ENCODE assay signal across 8 cellular contexts in the genomic region with DNA sequence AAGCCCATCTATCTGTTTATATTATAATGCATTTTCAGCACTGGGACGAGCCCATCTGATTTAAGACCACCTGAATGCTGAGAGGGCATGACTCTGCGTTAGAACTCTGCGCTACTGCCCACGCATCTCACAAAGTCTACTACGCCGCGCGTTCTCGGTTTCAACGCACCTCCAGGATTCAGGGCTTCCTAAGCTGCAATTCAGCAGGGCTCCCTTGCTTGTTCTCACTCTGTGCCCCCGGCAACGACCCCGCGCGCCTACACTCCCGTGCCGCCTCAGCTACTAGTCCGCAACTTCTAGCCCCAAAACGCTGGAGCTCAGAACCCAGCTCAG. TPM values are rescaled to one million over a fixed set of nuclear protein-coding genes. Genes with fewer than 3 reads are reported as not detected.
DNase-seq lines count a peak whose midpoint lies in the region; ATAC-seq, FAIRE-seq and TF ChIP-seq lines count a peak whose summit lies in the region.

No MANE protein-coding gene starts in this region.

- WGBS in GM12878 (ENCODE audit: insufficient coverage, insufficient replicate concordance, low lambda C conversion rate, missing lambda C conversion rate), result 11% methylated on average over 19 of the region's 19 CpGs
- WGBS in lung, 2 donors, result 0% methylated on average over 19 of the region's 19 CpGs
- under 1% methylated on average over 19 of the region's 19 CpGs for WGBS in urinary bladder

- RAD21 ChIA-PET in GM12878 (lab: Charles Lee; ENCODE audit: unreplicated experiment), result no interaction called here

- no peak overlapping the region; the same call in none of the 2 replicates for H2AFZ ChIP-seq in GM12878 (ENCODE audit: control insufficient read depth, low read depth, low read length)

- SMC1A ChIA-PET in GM12878 (lab: Charles Lee; ENCODE audit: uncharacterized antibody, unreplicated experiment), result interaction anchor here (0.8 kb wide), 1 partner anchor 51 kb away, joined by 3 read pairs; no protein-coding TSS in a partner anchor

- in situ Hi-C loops in GM12878 (cut with MboI), result no loop called here

- H3K27me3 ChIP-seq in GM12878 (replicated peaks in 1 of 2; ENCODE audit: control insufficient read depth in 2 of 2, insufficient read depth in 2 of 2, low read length in 1 of 2) (peaks cover 4 to 18% of the 10 kb centered on the region in 2 experiments), lung (ENCODE audit: control insufficient read depth, insufficient read depth) (no peaks in the 10 kb centered on the region)

- H3K9me3 ChIP-seq in GM12878 (replicated peaks; ENCODE audit: control insufficient read depth, insufficient read depth, low read length) (no peaks in the 10 kb centered on the region), lung (ENCODE audit: control insufficient read depth in 2 of 2, insufficient read depth in 1 of 2, low read length in 1 of 2) (no peaks in the 10 kb centered on the region)

- TF ChIP-seq CTCF in GM12878 (IDR thresholded peaks at IDR 0.05 in 2 of 3, conservative IDR thresholded peaks at IDR 0.05 in 1 of 3; ENCODE audit: control insufficient read depth in 2 of 3, extremely low read depth in 1 of 3, insufficient read depth in 1 of 3, low read depth in 3 of 3, low read length in 3 of 3) (no peak), lung (IDR thresholded peaks at IDR 0.05; ENCODE audit: control extremely low read depth, extremely low read depth) (no peak)

- TF ChIP-seq EP300 in GM12878 (IDR thresholded peaks at IDR 0.05; ENCODE audit: borderline replicate concordance in 1 of 2, control insufficient read depth in 1 of 2, low read depth in 2 of 2, low read length in 2 of 2), result no peak

- TF ChIP-seq RAD21 in GM12878 (IDR thresholded peaks at IDR 0.05; ENCODE audit: insufficient read depth, low read depth, low read length), result no peak

- H3K4me2 ChIP-seq in GM12878 (ENCODE audit: control insufficient read depth, insufficient read depth), result peak overlapping the region; percentile 81

- no peaks in the 10 kb centered on the region for H4K20me1 ChIP-seq in GM12878 (ENCODE audit: control insufficient read depth, insufficient read depth)

- H3K36me3 ChIP-seq in GM12878 (ENCODE audit: control insufficient read depth in 2 of 2, insufficient read depth in 2 of 2, low read length in 1 of 2) (no peaks in the 10 kb centered on the region), lung (ENCODE audit: control insufficient read depth in 2 of 2, insufficient read depth in 2 of 2, low read length in 2 of 2) (no peaks in the 10 kb centered on the region), urinary bladder (ENCODE audit: insufficient read depth) (no peaks in the 10 kb centered on the region)

- no peak for TF ChIP-seq POLR2A in GM12878 (IDR thresholded peaks at IDR 0.05; ENCODE audit: low read depth, low read length)

- no peak overlapping the region for H3K9ac ChIP-seq in GM12878 (ENCODE audit: control insufficient read depth, insufficient read depth, low read length)

- H3K27ac ChIP-seq in GM12878 (ENCODE audit: control insufficient read depth, insufficient read depth) (no peak overlapping the region), lung (ENCODE audit: low read depth in 1 of 2, low read length in 1 of 2) (peak overlapping the region in 1 of 2 donors; percentile 80), urinary bladder (ENCODE audit: low read depth) (no peak overlapping the region)

- H3K4me3 ChIP-seq in GM12878, result peak overlapping the region; percentile 59; the same call in 1 of the 2 replicates
- peak overlapping the region; percentile 72 for H3K4me3 ChIP-seq in lung
- peak overlapping the region; percentile 72 for H3K4me3 ChIP-seq in urinary bladder (ENCODE audit: low read depth, low read length)

- CTCF ChIA-PET in GM12878 (lab: Yijun Ruan, JAX), result no interaction called here

- intact Hi-C loops in GM12878 (cut with micrococcal nuclease; ENCODE audit: unreplicated experiment), result no loop called here

- no peaks in the 10 kb centered on the region for H3K79me2 ChIP-seq in GM12878 (ENCODE audit: control insufficient read depth, insufficient read depth, low read length)

- no TSS peak for BruUV-seq in GM12878 (replicated peaks; lab: Mats Ljungman, UMichigan)

- POLR2A ChIA-PET in GM12878 (lab: Charles Lee), result interaction anchor here (0.6 to 0.7 kb wide), 2 partner anchors 586 to 867 kb away, joined by 3 to 4 read pairs; no protein-coding TSS in a partner anchor

- ATAC-seq in GM19351 (IDR thresholded peaks at IDR 0.05; ENCODE audit: unreplicated experiment), result peak; percentile 52
- peak; percentile 31 for ATAC-seq in HG03439 (IDR thresholded peaks at IDR 0.05; ENCODE audit: unreplicated experiment)
- no peak; the same call in 1 of the 3 replicates for ATAC-seq in GM12878
- ATAC-seq in lung (ENCODE audit: insufficient read depth, low FRiP score), result peak; percentile 31

- DNase-seq in GM12878 (ENCODE audit: low read depth, low spot score), result no peak
- no peak for DNase-seq in lung (ENCODE audit: low spot score)
- no peak for DNase-seq in NCI-H748 (lab: John Stamatoyannopoulos, UW; ENCODE audit: unreplicated experiment)
- no peak for DNase-seq in NCI-H748 treated with DMSO at 0.1 percent for 48 hours (lab: John Stamatoyannopoulos, UW)
- no peak for DNase-seq in activated CD4-positive, alpha-beta T cell treated with anti-CD3 and anti-CD28 coated beads, Interleukin-2, amount 50 U/mL, for 48 hours

- no peak for FAIRE-seq in GM12878 (lab: Jason Lieb, UNC)

- H3K4me1 ChIP-seq in GM12878 (ENCODE audit: control insufficient read depth, insufficient read depth, low read length), result no peaks in the 10 kb centered on the region; the same call in 1 of the 2 replicates
- H3K4me1 ChIP-seq in lung (ENCODE audit: control insufficient read depth in 2 of 2, insufficient read depth in 2 of 2, low read length in 2 of 2), result peaks cover 0 to 5% of the 10 kb centered on the region in 2 donors
- H3K4me1 ChIP-seq in urinary bladder (ENCODE audit: insufficient read depth), result no peaks in the 10 kb centered on the region

TF ChIP-seq in GM12878, 131 proteins besides CTCF, POLR2A, EP300 and RAD21:
- no peak for TF ChIP-seq CEBPB (IDR thresholded peaks at IDR 0.05; ENCODE audit: borderline replicate concordance in 1 of 2, low read depth in 2 of 2, low read length in 2 of 2)

RNA-seq across cellular contexts. Expression of a gene that starts 0.3 kb away (rescaled TPM):
- not detected in 2 replicates for total RNA-seq in GM12878 (2013; cell fraction: nucleolus; rRNA removed)
- 0.06 TPM in 1 of 2 replicates, not detected in the other for total RNA-seq in GM12878 (2014; rRNA removed)
- total RNA-seq in GM12878 (2014; rRNA removed; fragmentation: Illumina TruSeq; extraction: Trizol), result 0.04 TPM in 1 of 2 replicates, not detected in the other
- 0.05 TPM in 1 of 2 replicates, not detected in the other for total RNA-seq in GM12878 (2021)
- polyA plus RNA-seq in GM12878 (2011; ENCODE audit: low read depth), result not detected
- 0.12 and 0.13 TPM in 2 replicates for polyA plus RNA-seq in GM12878 (2011; rRNA removed)
- 0.03 and 0.09 TPM in 2 replicates for polyA plus RNA-seq in GM12878 (2011; cell fraction: cytosol; rRNA removed)
- 0.09 and 0.15 TPM in 2 replicates for polyA plus RNA-seq in GM12878 (2011; cell fraction: nucleus; rRNA removed)
- polyA plus RNA-seq in GM12878 (2012), result 0.03 and 0.04 TPM in 2 replicates
- polyA plus RNA-seq in GM12878 (2014; fragmentation: Illumina TruSeq; extraction: Trizol), result 0.04 TPM in 1 of 2 replicates, not detected in the other
- polyA plus RNA-seq in GM12878 (2014; fragmentation: Nextera tagmentation; extraction: Ambion mirVana), result under 1 TPM; 0.02 to 0.05 TPM
- polyA plus RNA-seq in GM12878 (2014; rRNA removed), result 0.03 TPM in 1 of 2 replicates, not detected in the other
- under 1 TPM; 0.45 to 0.47 TPM for polyA plus RNA-seq in GM12878 (2016; fragmentation: Nextera tagmentation; extraction: Ambion mirVana)
- 0.05 and 0.07 TPM in 2 replicates for polyA minus RNA-seq in GM12878 (2011; rRNA and poly(A)+ RNA removed)
- not detected in 2 replicates for polyA minus RNA-seq in GM12878 (2011; cell fraction: cytosol; rRNA and poly(A)+ RNA removed)
- 0.36 and 0.38 TPM in 2 replicates for polyA minus RNA-seq in GM12878 (2011; cell fraction: nucleus; rRNA and poly(A)+ RNA removed)
- 10 to 100 TPM; 34.8 to 45.5 TPM for total RNA-seq in lung
- 10 to 100 TPM; 12.3 to 22.1 TPM for polyA plus RNA-seq in lung
- 18.2 TPM for total RNA-seq in urinary bladder
- 21.3 TPM for polyA plus RNA-seq in urinary bladder

Comparison
In these comparisons a context has a peak if more than half of its experiments do, and no peak if none do; other contexts are left out.
1. RNA of a gene that starts 0.3 kb away (total RNA-seq): 34.8 to 45.5 TPM in lung and 18.2 TPM in urinary bladder (single experiment); 0.04 to 0.06 TPM in GM12878; every median in the first group is over 10 times any median in the second.
2. Peak in every context shown above with its lines, with median percentiles within 50 percentile points of each other: H3K4me3 ChIP-seq.